In the genomic region with DNA sequence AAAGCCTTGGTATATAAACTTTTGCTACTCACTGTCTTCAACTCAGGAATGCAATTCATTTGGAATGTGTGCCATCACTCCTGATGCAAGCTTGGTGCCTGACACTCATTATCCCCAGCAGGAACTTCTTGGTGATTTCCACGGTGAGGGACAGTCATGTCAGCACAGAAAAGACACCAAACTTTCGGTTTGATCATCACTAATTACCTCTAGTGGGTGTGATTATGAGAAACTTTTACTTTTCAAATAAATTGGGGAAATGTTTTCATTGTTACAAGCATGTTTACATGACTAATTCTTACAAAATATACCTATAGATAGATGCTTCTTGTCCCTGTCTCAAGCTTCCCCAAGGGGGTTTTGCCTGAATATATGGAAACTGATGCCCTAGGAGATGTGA, we compare ENCODE assay signal across 14 cellular contexts.
DNase-seq lines count a peak whose midpoint lies in the region; TF ChIP-seq lines count a peak whose summit lies in the region.
"Had no signal": no experiment of that assay in that cellular context is flagged by ENCODE, and none has a peak within 500 bp of the region (broad histone marks: within the 10 kb centered on the region; RNA-seq: fewer than 3 reads in every experiment).

No MANE protein-coding gene starts in this region.

- H3K36me3 ChIP-seq in brain microvascular endothelial cell (replicated peaks) = no peaks in the 10 kb centered on the region
- H3K36me3 ChIP-seq: BLaER1 treated with 17β-estradiol and CSF1 and Interleukin-3, amounts not matched to agents 10 nM and 100 nM had no signal

- no peak overlapping the region for H3K27ac ChIP-seq in brain microvascular endothelial cell
- H3K27ac ChIP-seq: A549; BLaER1 treated with 17β-estradiol and CSF1 and Interleukin-3, amounts not matched to agents 10 nM and 100 nM; KMS-11 had no signal

- no peaks in the 10 kb centered on the region for H3K27me3 ChIP-seq in brain microvascular endothelial cell (replicated peaks)
- H3K27me3 ChIP-seq: BLaER1 treated with 17β-estradiol and CSF1 and Interleukin-3, amounts not matched to agents 10 nM and 100 nM had no signal

- no peak for TF ChIP-seq CTCF in brain microvascular endothelial cell (IDR thresholded peaks at IDR 0.05; ENCODE audit: low read depth, low read length, missing control alignments)

- in situ Hi-C loops in brain microvascular endothelial cell (cut with HindIII; ENCODE audit: low pct_ligation_motif_present, low sequenced_read_pairs) = no loop called here

- H3K4me3 ChIP-seq in brain microvascular endothelial cell (ENCODE audit: low read depth, low read length) = no peak overlapping the region
- H3K4me3 ChIP-seq: A549; BLaER1 treated with 17β-estradiol and CSF1 and Interleukin-3, amounts not matched to agents 10 nM and 100 nM had no signal

- peak; percentile 30 for DNase-seq in GM03348 (ENCODE audit: low spot score)
- DNase-seq in brain microvascular endothelial cell = peak; percentile 12
- peak; percentile 5 for DNase-seq in kidney tubule cell (ENCODE audit: low spot score)
- DNase-seq in activated effector memory CD4-positive, alpha-beta T cell treated with anti-CD3 and anti-CD28 coated beads, Interleukin-2, amount 50 U/mL, for 16 hours = no peak
- DNase-seq in stimulated activated CD4-positive, alpha-beta T cell treated with anti-CD3 and anti-CD28 coated beads, Interleukin-4, amount 100 ng/mL, for 24 hours = no peak
- DNase-seq in NCI-H345 (lab: John Stamatoyannopoulos, UW) = no peak
- DNase-seq: Calu3; CD4-positive, alpha-beta T cell; DND-41; HCEC 1CT; HFFc6 had no signal

Comparison
In these comparisons a context has a peak if more than half of its experiments do, and no peak if none do; other contexts are left out.
1. DNase-seq: peak in GM03348 (single experiment), brain microvascular endothelial cell (single experiment) and kidney tubule cell (single experiment); none in activated effector memory CD4-positive, alpha-beta T cell treated with anti-CD3 and anti-CD28 coated beads, Interleukin-2, amount 50 U/mL, for 16 hours (single experiment), stimulated activated CD4-positive, alpha-beta T cell treated with anti-CD3 and anti-CD28 coated beads, Interleukin-4, amount 100 ng/mL, for 24 hours (single experiment) and NCI-H345 (single experiment).